Comparison of ENCODE assay signal across 28 cellular contexts in the genomic region with DNA sequence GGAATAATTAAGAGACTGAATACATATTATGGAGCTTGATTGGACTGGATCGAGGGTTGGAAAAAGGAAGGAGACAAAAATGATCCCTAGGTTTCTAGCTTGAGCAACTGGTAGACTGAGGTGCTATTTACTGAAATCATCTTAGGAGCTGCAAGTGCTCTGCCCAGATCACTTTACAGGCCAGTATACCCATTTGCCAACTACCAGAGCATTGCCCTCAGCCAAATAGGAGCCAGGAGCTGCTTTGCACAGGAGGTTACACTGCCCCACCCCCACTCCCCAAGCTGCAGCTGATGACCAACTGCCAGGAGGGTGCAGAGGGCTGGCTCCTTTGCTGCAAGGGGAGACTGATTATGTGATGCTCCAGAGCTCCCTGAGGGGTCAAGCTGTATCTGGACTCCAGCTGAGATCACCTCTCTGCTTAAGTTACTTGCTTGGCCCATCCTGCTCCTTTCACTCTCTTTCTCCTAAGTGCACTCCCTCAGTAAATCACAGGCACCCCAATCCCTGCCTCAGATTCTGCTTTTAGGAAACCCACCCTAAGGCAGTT.
"Had no signal": no experiment of that assay in that cellular context is flagged by ENCODE, and none has a peak within 500 bp of the region (broad histone marks: within the 10 kb centered on the region; RNA-seq: fewer than 3 reads in every experiment).

No MANE protein-coding gene starts in this region.

- DNase-seq: activated CD4-positive, alpha-beta memory T cell treated with anti-CD3 and anti-CD28 coated beads, Interleukin-2, amount 10 ng/mL, durations not matched to agents 7 days and 5 days; activated CD4-positive, alpha-beta T cell treated with anti-CD3 and anti-CD28 coated beads for 1 hour; activated CD4-positive, alpha-beta T cell treated with anti-CD3 and anti-CD28 coated beads for 4 hours; activated CD4-positive, alpha-beta T cell treated with anti-CD3 and anti-CD28 coated beads, Interleukin-2, amount 10 ng/mL, durations not matched to agents 7 days and 5 days; activated CD4-positive, alpha-beta T cell treated with anti-CD3 and anti-CD28 coated beads, Interleukin-2, amount 50 U/mL, for 4 hours; activated CD4-positive, CD25-positive, alpha-beta regulatory T cell; activated CD8-positive, alpha-beta memory T cell treated with anti-CD3 and anti-CD28 coated beads, Interleukin-2, amount 50 U/mL, for 48 hours; activated gamma-delta T cell; activated naive CD4-positive, alpha-beta T cell; activated naive CD4-positive, alpha-beta T cell treated with anti-CD3 and anti-CD28 coated beads, Interleukin-2, amount 10 ng/mL, durations not matched to agents 7 days and 5 days; activated naive CD8-positive, alpha-beta T cell treated with anti-CD3 and anti-CD28 coated beads, Interleukin-2, amount 10 ng/mL, durations not matched to agents 7 days and 5 days; activated T-cell treated with anti-CD3 and anti-CD28 coated beads for 4 hours; activated T-cell treated with anti-CD3 and anti-CD28 coated beads, Interleukin-2, amount 50 U/mL, for 24 hours; activated T-cell treated with anti-CD3 and anti-CD28 coated beads, Interleukin-2, amount 50 U/mL, for 72 hours; central memory CD4-positive, alpha-beta T cell; cerebellar nuclear complex; colonic mucosa; dorsolateral prefrontal cortex; effector memory CD4-positive, alpha-beta T cell; endodermal cell; foreskin fibroblast; T-helper 2 cell had no signal

- H3K36me3 Mint-ChIP-seq: activated naive CD4-positive, alpha-beta T cell treated with anti-CD3 and anti-CD28 coated beads, Interleukin-2, amount 10 ng/mL, durations not matched to agents 7 days and 5 days had no signal

- H3K4me1 Mint-ChIP-seq: activated CD4-positive, alpha-beta memory T cell treated with anti-CD3 and anti-CD28 coated beads, Interleukin-2, amount 10 ng/mL, durations not matched to agents 7 days and 5 days; activated CD4-positive, alpha-beta T cell treated with anti-CD3 and anti-CD28 coated beads, Interleukin-2, amount 10 ng/mL, durations not matched to agents 7 days and 5 days; activated naive CD4-positive, alpha-beta T cell treated with anti-CD3 and anti-CD28 coated beads, Interleukin-2, amount 10 ng/mL, durations not matched to agents 7 days and 5 days; activated naive CD8-positive, alpha-beta T cell treated with anti-CD3 and anti-CD28 coated beads, Interleukin-2, amount 10 ng/mL, durations not matched to agents 7 days and 5 days had no signal

- H3K4me3 Mint-ChIP-seq: activated CD4-positive, alpha-beta memory T cell treated with anti-CD3 and anti-CD28 coated beads, Interleukin-2, amount 10 ng/mL, durations not matched to agents 7 days and 5 days; activated CD4-positive, alpha-beta T cell treated with anti-CD3 and anti-CD28 coated beads, Interleukin-2, amount 10 ng/mL, durations not matched to agents 7 days and 5 days; activated naive CD4-positive, alpha-beta T cell treated with anti-CD3 and anti-CD28 coated beads, Interleukin-2, amount 10 ng/mL, durations not matched to agents 7 days and 5 days; activated naive CD8-positive, alpha-beta T cell treated with anti-CD3 and anti-CD28 coated beads, Interleukin-2, amount 10 ng/mL, durations not matched to agents 7 days and 5 days; activated T-cell treated with anti-CD3 and anti-CD28 coated beads, Interleukin-2, amount 50 U/mL, for 24 hours; activated T-cell treated with anti-CD3 and anti-CD28 coated beads, Interleukin-2, amount 50 U/mL, for 72 hours; brain; dendritic cell treated with granulocyte-macrophage colony-stimulating factor and Interleukin-4, amounts not matched to agents 40 ng/mL and 50 ng/mL, for 4 days; endodermal cell had no signal

- H3K27ac Mint-ChIP-seq: activated CD4-positive, alpha-beta memory T cell treated with anti-CD3 and anti-CD28 coated beads, Interleukin-2, amount 10 ng/mL, durations not matched to agents 7 days and 5 days; activated CD4-positive, alpha-beta T cell treated with anti-CD3 and anti-CD28 coated beads, Interleukin-2, amount 10 ng/mL, durations not matched to agents 7 days and 5 days; activated naive CD4-positive, alpha-beta T cell treated with anti-CD3 and anti-CD28 coated beads, Interleukin-2, amount 10 ng/mL, durations not matched to agents 7 days and 5 days; activated naive CD4-positive, alpha-beta T cell treated with anti-CD3 and anti-CD28 coated beads, Interleukin-2, amount 50 U/mL, for 72 hours; activated naive CD8-positive, alpha-beta T cell treated with anti-CD3 and anti-CD28 coated beads, Interleukin-2, amount 10 ng/mL, durations not matched to agents 7 days and 5 days; activated T-cell treated with anti-CD3 and anti-CD28 coated beads, Interleukin-2, amount 50 U/mL, for 24 hours; activated T-cell treated with anti-CD3 and anti-CD28 coated beads, Interleukin-2, amount 50 U/mL, for 72 hours; brain; dendritic cell treated with granulocyte-macrophage colony-stimulating factor and Interleukin-4, amounts not matched to agents 40 ng/mL and 50 ng/mL, for 4 days; endodermal cell had no signal

- H3K27me3 Mint-ChIP-seq: activated naive CD8-positive, alpha-beta T cell treated with anti-CD3 and anti-CD28 coated beads, Interleukin-2, amount 10 ng/mL, durations not matched to agents 7 days and 5 days; dendritic cell treated with granulocyte-macrophage colony-stimulating factor and Interleukin-4, amounts not matched to agents 40 ng/mL and 50 ng/mL, for 4 days had no signal

- H3K27me3 ChIP-seq: ascending aorta, breast epithelium, cardiac muscle cell, colonic mucosa, dorsolateral prefrontal cortex had no signal

- H3K27ac ChIP-seq: ascending aorta, breast epithelium, cardiac muscle cell, colonic mucosa, dorsolateral prefrontal cortex had no signal

- H3K36me3 ChIP-seq: ascending aorta, breast epithelium, cardiac muscle cell, colonic mucosa had no signal

- H3K4me1 ChIP-seq: ascending aorta, breast epithelium, colonic mucosa had no signal

- H3K4me3 ChIP-seq: ascending aorta, breast epithelium, cardiac muscle cell, colonic mucosa, dorsolateral prefrontal cortex had no signal

- H3K9me3 ChIP-seq: colonic mucosa had no signal
